8 cellular contexts compared by ENCODE assay signal in the genomic region with DNA sequence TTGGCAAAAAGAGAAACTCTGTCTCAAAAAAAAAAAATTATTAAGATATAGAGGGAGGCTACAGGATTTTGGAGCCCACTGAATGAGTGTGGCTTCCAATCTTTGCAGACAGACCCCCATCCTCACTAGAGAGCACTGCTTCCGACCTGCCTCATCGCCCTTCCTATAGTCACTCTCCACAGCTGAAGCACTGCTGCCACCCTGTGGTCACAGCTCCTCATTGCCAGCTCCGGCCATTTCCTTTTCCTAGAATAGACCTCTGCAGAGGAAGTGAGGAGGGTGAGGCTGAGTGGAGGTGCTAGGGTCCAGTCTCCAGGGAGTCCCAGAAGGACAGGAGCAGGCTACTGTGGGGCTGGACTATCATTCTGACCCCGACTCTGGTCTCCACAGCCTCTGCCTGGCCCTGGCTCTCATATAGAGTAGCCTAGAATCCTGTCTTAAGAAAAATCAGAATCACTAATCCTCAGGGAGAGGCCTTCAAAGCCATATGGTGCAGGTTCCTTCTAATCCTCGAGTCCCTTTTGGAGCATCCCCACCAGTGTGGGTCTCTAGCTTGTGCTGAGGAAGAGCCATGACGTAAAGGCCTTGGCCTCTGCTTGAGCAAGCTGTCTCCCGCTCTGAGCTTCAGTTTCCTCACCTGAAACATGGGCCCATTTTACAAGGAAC. TPM values are rescaled to one million over a fixed set of nuclear protein-coding genes. Genes with fewer than 3 reads are reported as not detected.
DNase-seq lines count a peak whose midpoint lies in the region; ATAC-seq and TF ChIP-seq lines count a peak whose summit lies in the region.

No MANE protein-coding gene starts in this region.

- no peaks in the 10 kb centered on the region for H3K27me3 ChIP-seq in liver (ENCODE audit: control insufficient read depth in 4 of 4, insufficient read depth in 4 of 4, low read length in 3 of 4)

- H3K36me3 ChIP-seq in liver (ENCODE audit: control insufficient read depth in 4 of 4, insufficient read depth in 3 of 4, low read depth in 1 of 4, low read length in 3 of 4) = peaks cover 0 to 34% (median 19%) of the 10 kb centered on the region in 4 donors

- WGBS in liver = 33% methylated on average over 7 of the region's 7 CpGs

- no peaks in the 10 kb centered on the region for H3K9me3 ChIP-seq in liver (ENCODE audit: control insufficient read depth in 4 of 4, low read length in 3 of 4)

- H3K4me3 ChIP-seq in choroid plexus epithelial cell (ENCODE audit: low read depth, low read length) (no peak overlapping the region), liver (ENCODE audit: low read depth in 1 of 3, low read length in 3 of 3) (no peak overlapping the region)

- DNase-seq in C1 segment of cervical spinal cord (lab: John Stamatoyannopoulos, UW) (peak in 13 of 14 donors; percentile 17 to 79 (median 73)), NCI-H526 treated with DMSO at 0.1 percent for 48 hours (lab: John Stamatoyannopoulos, UW) (peak; percentile 69), choroid plexus epithelial cell (ENCODE audit: low read depth) (peak; percentile 85)
- DNase-seq in activated CD4-positive, alpha-beta T cell treated with anti-CD3 and anti-CD28 coated beads for 48 hours = peak; percentile 89
- peak; percentile 72 for DNase-seq in stimulated activated CD8-positive, alpha-beta memory T cell treated with anti-CD3 and anti-CD28 coated beads, Interleukin-12 subunit alpha, Interleukin-12 subunit beta, amount 100 ng/mL, for 1 hour (ENCODE audit: low read depth)

- no peak overlapping the region for H3K27ac ChIP-seq in liver (ENCODE audit: low read depth in 1 of 2, low read length in 2 of 2)

- peak; percentile 85 for ATAC-seq in GM19328 (IDR thresholded peaks at IDR 0.05; ENCODE audit: unreplicated experiment)
- ATAC-seq in HG03469 (IDR thresholded peaks at IDR 0.05; ENCODE audit: unreplicated experiment) = peak; percentile 67

- TF ChIP-seq CTCF in choroid plexus epithelial cell (conservative IDR thresholded peaks at IDR 0.05; ENCODE audit: low read depth, low read length) = peak; percentile 93
- TF ChIP-seq CTCF in liver (IDR thresholded peaks at IDR 0.05; ENCODE audit: low read depth, low read length, missing input control) = peak; percentile 86

- TF ChIP-seq RAD21 in liver (IDR thresholded peaks at IDR 0.05) = peak; percentile 94 to 97

- no peak overlapping the region for H3K9ac ChIP-seq in liver (ENCODE audit: low read depth in 1 of 2, low read length in 2 of 2)

- peaks cover 0 to 7% (median under 1%) of the 10 kb centered on the region in 4 donors for H3K4me1 ChIP-seq in liver (ENCODE audit: control insufficient read depth in 4 of 4, insufficient read depth in 4 of 4, low read length in 3 of 4)

TF ChIP-seq in liver, 16 proteins besides CTCF, POLR2A, EP300 and RAD21:
- TF ChIP-seq HNF4A (conservative IDR thresholded peaks at IDR 0.05) (no peak), YY1 (IDR thresholded peaks at IDR 0.05) (peak; percentile 20), EGR1 (IDR thresholded peaks at IDR 0.05; ENCODE audit: low read depth in 2 of 2) (no peak)
- TF ChIP-seq, protein P1, sequence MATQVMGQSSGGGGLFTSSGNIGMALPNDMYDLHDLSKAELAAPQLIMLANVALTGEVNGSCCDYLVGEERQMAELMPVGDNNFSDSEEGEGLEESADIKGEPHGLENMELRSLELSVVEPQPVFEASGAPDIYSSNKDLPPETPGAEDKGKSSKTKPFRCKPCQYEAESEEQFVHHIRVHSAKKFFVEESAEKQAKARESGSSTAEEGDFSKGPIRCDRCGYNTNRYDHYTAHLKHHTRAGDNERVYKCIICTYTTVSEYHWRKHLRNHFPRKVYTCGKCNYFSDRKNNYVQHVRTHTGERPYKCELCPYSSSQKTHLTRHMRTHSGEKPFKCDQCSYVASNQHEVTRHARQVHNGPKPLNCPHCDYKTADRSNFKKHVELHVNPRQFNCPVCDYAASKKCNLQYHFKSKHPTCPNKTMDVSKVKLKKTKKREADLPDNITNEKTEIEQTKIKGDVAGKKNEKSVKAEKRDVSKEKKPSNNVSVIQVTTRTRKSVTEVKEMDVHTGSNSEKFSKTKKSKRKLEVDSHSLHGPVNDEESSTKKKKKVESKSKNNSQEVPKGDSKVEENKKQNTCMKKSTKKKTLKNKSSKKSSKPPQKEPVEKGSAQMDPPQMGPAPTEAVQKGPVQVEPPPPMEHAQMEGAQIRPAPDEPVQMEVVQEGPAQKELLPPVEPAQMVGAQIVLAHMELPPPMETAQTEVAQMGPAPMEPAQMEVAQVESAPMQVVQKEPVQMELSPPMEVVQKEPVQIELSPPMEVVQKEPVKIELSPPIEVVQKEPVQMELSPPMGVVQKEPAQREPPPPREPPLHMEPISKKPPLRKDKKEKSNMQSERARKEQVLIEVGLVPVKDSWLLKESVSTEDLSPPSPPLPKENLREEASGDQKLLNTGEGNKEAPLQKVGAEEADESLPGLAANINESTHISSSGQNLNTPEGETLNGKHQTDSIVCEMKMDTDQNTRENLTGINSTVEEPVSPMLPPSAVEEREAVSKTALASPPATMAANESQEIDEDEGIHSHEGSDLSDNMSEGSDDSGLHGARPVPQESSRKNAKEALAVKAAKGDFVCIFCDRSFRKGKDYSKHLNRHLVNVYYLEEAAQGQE (IDR thresholded peaks at IDR 0.05) = no peak

RNA-seq across cellular contexts. Expression of a gene that starts 1.4 kb away (rescaled TPM):
- not detected for total RNA-seq in liver
- not detected for polyA plus RNA-seq in liver

RNA-seq across cellular contexts. Expression of a gene that starts 7.6 kb away (rescaled TPM):
- 10 to 100 TPM; 18.7 to 22.0 TPM for total RNA-seq in liver
- 10 to 100 TPM; 15.7 to 18.1 TPM for polyA plus RNA-seq in liver

RNA-seq across cellular contexts. Expression of a gene that starts 9.4 kb away (rescaled TPM):
- 1 to 10 TPM; 1.5 to 2.4 TPM for total RNA-seq in liver
- polyA plus RNA-seq in liver = 1 to 10 TPM in 1 of 2 donors, under 1 TPM in 1; 0.53 to 1.4 TPM

RNA-seq across cellular contexts. Expression of a gene that starts 56.8 kb away (rescaled TPM):
- 100 to 1,000 TPM; 224 to 377 TPM for total RNA-seq in liver
- polyA plus RNA-seq in liver = 100 to 1,000 TPM; 130 to 222 TPM
